8 cellular contexts compared by ENCODE assay signal in genomic region chr15:76340198-76340801, GRCh38. TPM values are rescaled to one million over a fixed set of nuclear protein-coding genes. Genes with fewer than 3 reads are reported as not detected.
DNase-seq lines count a peak whose midpoint lies in the region; ATAC-seq and TF ChIP-seq lines count a peak whose summit lies in the region.

No MANE protein-coding gene starts in this region.

- H3K27me3 Mint-ChIP-seq in Calu3 (ENCODE audit: unreplicated experiment) = peaks cover 7% of the 10 kb centered on the region

- H3K36me3 Mint-ChIP-seq in Calu3 (ENCODE audit: insufficient read depth, unreplicated experiment) = peaks cover 43% of the 10 kb centered on the region

- peaks cover 26% of the 10 kb centered on the region for H3K4me1 Mint-ChIP-seq in Calu3 (ENCODE audit: low read depth, unreplicated experiment)

- ATAC-seq in HG02870 (IDR thresholded peaks at IDR 0.05; ENCODE audit: unreplicated experiment) (no peak), GM21576 (IDR thresholded peaks at IDR 0.05; ENCODE audit: unreplicated experiment) (no peak)

- no peaks in the 10 kb centered on the region for H3K9me3 ChIP-seq in mesodermal cell (ENCODE audit: control insufficient read depth, low read length)

- H3K4me3 Mint-ChIP-seq in Calu3 (ENCODE audit: low read depth, unreplicated experiment) = peak overlapping the region; percentile 40

- H3K4me3 ChIP-seq in cardiac fibroblast (replicated peaks in 1 of 2; ENCODE audit: low read depth in 2 of 2, low read length in 2 of 2) (peak overlapping the region; percentile 5 to 32), mesodermal cell (ENCODE audit: extremely low read depth, insufficient read depth, low read length, poor library complexity, severe bottlenecking) (peak overlapping the region; percentile 6)

- WGBS in mesodermal cell (ENCODE audit: insufficient coverage in 2 of 2), 2 experiments = 1% methylated on average over 50 to 53 of the region's 53 CpGs

- intact Hi-C loops in Calu3 (cut with micrococcal nuclease; ENCODE audit: unreplicated experiment) = no loop called here

- H3K4me1 ChIP-seq in mesodermal cell (ENCODE audit: control insufficient read depth, insufficient read depth, low read length, poor library complexity, severe bottlenecking) = peaks cover 15% of the 10 kb centered on the region

- H3K27ac ChIP-seq in mesodermal cell (ENCODE audit: low read depth, low read length, severe bottlenecking) = no peak overlapping the region

- H3K27ac Mint-ChIP-seq in Calu3 (ENCODE audit: unreplicated experiment) = no peak overlapping the region

- no TSS peak for BruUV-seq in Calu3 (replicated peaks; lab: Mats Ljungman, UMichigan)

- H3K36me3 ChIP-seq in mesodermal cell (ENCODE audit: control insufficient read depth, insufficient read depth, low read length) = no peaks in the 10 kb centered on the region

- H3K9me3 Mint-ChIP-seq in Calu3 (ENCODE audit: low read depth, unreplicated experiment) = no peaks in the 10 kb centered on the region

- TF ChIP-seq CTCF in Calu3 (IDR thresholded peaks at IDR 0.05; ENCODE audit: unreplicated experiment) (no peak), cardiac fibroblast (IDR thresholded peaks at IDR 0.05; ENCODE audit: low read depth, low read length) (no peak)

- CTCF ChIA-PET in Calu3 (lab: Charles Lee) = interaction anchor here (0.6 kb wide), 2 partner anchors 14 to 274 kb away, joined by 5 to 8 read pairs; no protein-coding TSS in a partner anchor

- DNase-seq in Calu3 (no peak), NCI-H1092 (lab: John Stamatoyannopoulos, UW) (peak; percentile 7), cardiac fibroblast (ENCODE audit: low read depth in 2 of 2) (peak in 1 of 2 donors; percentile 57), NCI-H1436 treated with DMSO at 0.1 percent for 48 hours (lab: John Stamatoyannopoulos, UW) (no peak)
- DNase-seq in stimulated activated CD4-positive, alpha-beta T cell treated with anti-CD3 and anti-CD28 coated beads, Interleukin-4, amount 100 ng/mL, for 4 hours = no peak

RNA-seq across cellular contexts. Expression of gene ISL2, which starts 3.7 kb away (rescaled TPM):
- 5.3 and 7.6 TPM in 2 replicates for total RNA-seq in Calu3 (2022)
- 1.3 TPM for polyA plus RNA-seq in mesodermal cell (2013, experiment 1 of 2)
- 0.86 TPM for polyA plus RNA-seq in mesodermal cell (2013, experiment 2 of 2)

RNA-seq across cellular contexts. Expression of gene ETFA, which starts 29.0 kb away (rescaled TPM):
- total RNA-seq in Calu3 (2022) = 230 and 252 TPM in 2 replicates
- polyA plus RNA-seq in mesodermal cell (2013, experiment 1 of 2) = 124 TPM
- polyA plus RNA-seq in mesodermal cell (2013, experiment 2 of 2) = 120 TPM
